In the genomic region with DNA sequence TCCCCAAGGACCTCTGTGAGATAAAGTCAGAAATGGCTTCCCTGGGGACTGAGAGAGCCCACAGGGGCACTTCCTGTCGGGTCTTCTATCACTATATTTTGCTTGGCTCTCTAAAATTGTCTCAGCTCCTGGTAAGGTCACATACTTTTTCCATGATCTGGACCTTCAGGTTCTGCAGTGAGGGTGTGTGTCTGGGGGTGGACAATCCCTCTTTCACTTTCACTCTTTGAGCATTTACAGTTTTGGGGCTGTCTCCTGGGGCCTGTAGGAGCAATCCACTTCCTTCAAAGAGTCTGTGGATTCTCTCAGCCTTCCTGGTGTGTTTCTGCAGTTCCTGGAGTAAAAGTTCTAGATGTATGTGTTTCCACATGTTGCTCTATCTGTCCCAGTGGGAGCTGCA, we compare ENCODE assay signal across 19 cellular contexts.
DNase-seq lines count a peak whose midpoint lies in the region; ATAC-seq and TF ChIP-seq lines count a peak whose summit lies in the region.
"Had no signal": no experiment of that assay in that cellular context is flagged by ENCODE, and none has a peak within 500 bp of the region (broad histone marks: within the 10 kb centered on the region; RNA-seq: fewer than 3 reads in every experiment).

No MANE protein-coding gene starts in this region.

- H3K4me1 Mint-ChIP-seq in HFFc6 (ENCODE audit: low read depth) = no peaks in the 10 kb centered on the region

- H3K4me3 ChIP-seq in OCI-LY3 (ENCODE audit: low read length) = no peak overlapping the region
- H3K4me3 ChIP-seq: left ventricle myocardium inferior, pancreas, skin epidermis had no signal

- no peaks in the 10 kb centered on the region for H3K79me2 ChIP-seq in OCI-LY3 (ENCODE audit: low read length)

- H3K27ac Mint-ChIP-seq in HFFc6 = no peak overlapping the region
- H3K27ac Mint-ChIP-seq: activated naive CD8-positive, alpha-beta T cell; activated T-cell treated with anti-CD3 and anti-CD28 coated beads, Interleukin-2, amount 50 U/mL, for 24 hours had no signal

- H3K27me3 Mint-ChIP-seq in HFFc6 (ENCODE audit: insufficient read depth) = no peaks in the 10 kb centered on the region
- H3K27me3 Mint-ChIP-seq: activated naive CD8-positive, alpha-beta T cell; activated T-cell treated with anti-CD3 and anti-CD28 coated beads, Interleukin-2, amount 50 U/mL, for 24 hours had no signal

- H3K9me3 ChIP-seq in OCI-LY3 (ENCODE audit: insufficient read depth, low read length) = no peaks in the 10 kb centered on the region
- H3K9me3 ChIP-seq: pancreas had no signal

- H3K27me3 ChIP-seq in OCI-LY3 (ENCODE audit: low read depth, low read length) = no peaks in the 10 kb centered on the region
- H3K27me3 ChIP-seq: pancreas had no signal

- H3K4me3 Mint-ChIP-seq in HFFc6 = no peak overlapping the region
- H3K4me3 Mint-ChIP-seq: activated naive CD8-positive, alpha-beta T cell; activated T-cell treated with anti-CD3 and anti-CD28 coated beads, Interleukin-2, amount 50 U/mL, for 24 hours had no signal

- peak overlapping the region; percentile 30 for H3K4me2 ChIP-seq in OCI-LY3 (ENCODE audit: low read length)

- peaks cover 5% of the 10 kb centered on the region; the same call in 1 of the 2 replicates for H3K4me1 ChIP-seq in OCI-LY3 (ENCODE audit: low read length)
- H3K4me1 ChIP-seq: left ventricle myocardium inferior, pancreas had no signal

- H3K9ac ChIP-seq in OCI-LY3 (ENCODE audit: low read length) = no peak overlapping the region

- H3K9me3 Mint-ChIP-seq in HFFc6 = peaks cover 49% of the 10 kb centered on the region

- DNase-seq in ACHN = peak; percentile 10
- DNase-seq in GM20000 (ENCODE audit: low spot score) = peak; percentile 1
- peak; percentile 23 for DNase-seq in iris pigment epithelial cell (ENCODE audit: low read depth)
- no peak for DNase-seq in HFFc6
- DNase-seq in AG20443 (ENCODE audit: low spot score) = no peak
- DNase-seq: activated CD4-positive, alpha-beta T cell treated with anti-CD3 and anti-CD28 coated beads, Interleukin-2, amount 50 U/mL, for 4 hours; activated T-cell treated with anti-CD3 and anti-CD28 coated beads, Interleukin-2, amount 50 U/mL, for 24 hours; effector CD8-positive, alpha-beta T cell; GF-D8; KBM-7; left ventricle myocardium inferior; pancreas; stimulated activated naive CD4-positive, alpha-beta T cell treated with Interleukin-2 at 50 U/mL for 16 hours; trophoblast cell had no signal

- no peaks in the 10 kb centered on the region for H3K36me3 Mint-ChIP-seq in HFFc6 (ENCODE audit: low read depth)
- H3K36me3 Mint-ChIP-seq: activated naive CD8-positive, alpha-beta T cell had no signal

- peak overlapping the region; percentile 73 for H2AFZ ChIP-seq in OCI-LY3 (ENCODE audit: low read depth, low read length)

- no peaks in the 10 kb centered on the region for H4K20me1 ChIP-seq in OCI-LY3 (ENCODE audit: insufficient read depth, low read length)

- no peak for TF ChIP-seq CTCF in GM20000 (IDR thresholded peaks at IDR 0.05; ENCODE audit: extremely low read depth, missing control alignments)
- no peak for TF ChIP-seq CTCF in OCI-LY3 (IDR thresholded peaks at IDR 0.05; ENCODE audit: low read depth, low read length)
- no peak for TF ChIP-seq CTCF in HFFc6 (IDR thresholded peaks at IDR 0.05)

- no peak for ATAC-seq in HG02852 (IDR thresholded peaks at IDR 0.05; ENCODE audit: unreplicated experiment)
- ATAC-seq in GM18861 (IDR thresholded peaks at IDR 0.05; ENCODE audit: unreplicated experiment) = no peak
- ATAC-seq: pancreas had no signal

- in situ Hi-C loops in ACHN (cut with HindIII; ENCODE audit: low pct_ligation_motif_present, low pct_unique_long_range_greater_than_20kb, low sequenced_read_pairs) = no loop called here

- H3K27ac ChIP-seq in OCI-LY3 (ENCODE audit: low read length) = no peak overlapping the region
- H3K27ac ChIP-seq: left ventricle myocardium inferior, pancreas, skin epidermis had no signal

- H3K36me3 ChIP-seq in OCI-LY3 (replicated peaks; ENCODE audit: low read depth, low read length) = no peaks in the 10 kb centered on the region
- H3K36me3 ChIP-seq: left ventricle myocardium inferior, pancreas had no signal

Comparison
In these comparisons a context has a peak if more than half of its experiments do, and no peak if none do; other contexts are left out.
1. DNase-seq: peak in ACHN (single experiment), GM20000 (single experiment) and iris pigment epithelial cell (single experiment); none in HFFc6 (single experiment) and AG20443 (single experiment).